In genomic region chr17:76233588-76234353, GRCh38 we compare ENCODE assay signal across 1 cellular context.
A peak's percentile ranks its signal among the peaks of the same experiment; 100 is the strongest.
TF ChIP-seq lines count a peak whose summit lies in the region.

No MANE protein-coding gene starts in this region.

TF ChIP-seq in GM12878, 131 proteins besides CTCF, POLR2A, EP300 and RAD21:
- TF ChIP-seq NR2C2 (IDR thresholded peaks at IDR 0.05; ENCODE audit: borderline replicate concordance, control insufficient read depth, insufficient read length, low read depth) (no peak), CEBPB (IDR thresholded peaks at IDR 0.05; ENCODE audit: borderline replicate concordance in 1 of 2, low read depth in 2 of 2, low read length in 2 of 2) (0 out of 4 replicates have a peak, but pooled peaks of 1 of the 2 experiments have one; percentile 33)
